Comparison of ENCODE assay signal across 22 cellular contexts in the genomic region with DNA sequence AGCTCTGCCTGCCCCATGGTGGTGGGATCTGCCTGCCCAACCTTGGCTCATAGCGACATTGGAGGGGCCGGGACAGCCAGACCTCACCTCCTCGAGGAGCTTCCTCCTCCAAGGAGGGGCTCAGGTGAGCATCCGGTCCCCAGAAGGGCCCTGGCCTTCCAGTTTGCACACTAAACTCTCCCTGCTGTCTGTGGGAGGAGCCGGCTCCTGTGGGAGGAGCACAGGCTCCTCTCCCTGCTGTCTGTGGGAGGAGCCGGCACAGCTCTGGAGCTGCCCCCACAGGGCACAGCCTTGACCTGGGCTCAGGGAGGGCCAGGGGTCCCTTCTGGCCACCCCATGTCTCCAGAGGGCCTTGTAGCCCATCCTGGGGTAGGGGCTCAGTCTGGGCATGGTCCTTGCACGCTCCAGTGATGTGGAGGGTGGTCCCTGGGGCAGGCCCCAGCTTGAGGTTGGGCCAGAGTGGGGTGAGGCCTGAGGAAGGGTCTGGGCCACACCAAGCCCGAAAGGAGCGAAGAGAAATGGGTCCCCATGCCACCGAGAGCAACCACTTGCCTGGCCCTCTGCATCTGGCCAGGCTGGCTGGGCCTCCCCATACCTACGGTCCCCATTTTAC.
DNase-seq lines count a peak whose midpoint lies in the region; ATAC-seq and TF ChIP-seq lines count a peak whose summit lies in the region.
"Had no signal": no experiment of that assay in that cellular context is flagged by ENCODE, and none has a peak within 500 bp of the region (broad histone marks: within the 10 kb centered on the region; RNA-seq: fewer than 3 reads in every experiment).

No MANE protein-coding gene starts in this region.

- intact Hi-C loops in Right ventricle myocardium inferior (cut with DNase I) (no loop called here), Right ventricle myocardium superior (cut with DNase I) (no loop called here), upper lobe of right lung (cut with DNase I) (no loop called here)

- H3K4me3 ChIP-seq in coronary artery (no peak overlapping the region), upper lobe of right lung (no peak overlapping the region)
- H3K4me3 ChIP-seq: adrenal gland, gastroesophageal sphincter, HAP-1, right lobe of liver, thyroid gland had no signal

- H3K27ac ChIP-seq in coronary artery (no peak overlapping the region), upper lobe of right lung (no peak overlapping the region)
- H3K27ac ChIP-seq: adrenal gland, gastroesophageal sphincter, parathyroid adenoma, right lobe of liver, thyroid gland had no signal

- H3K27me3 ChIP-seq in upper lobe of right lung = no peaks in the 10 kb centered on the region
- H3K27me3 ChIP-seq: adrenal gland, right lobe of liver, thyroid gland had no signal

- no peaks in the 10 kb centered on the region for H3K9me3 ChIP-seq in upper lobe of right lung
- H3K9me3 ChIP-seq: adrenal gland, gastroesophageal sphincter, HAP-1, right lobe of liver, thyroid gland had no signal

- peaks cover 15% of the 10 kb centered on the region for H3K4me1 ChIP-seq in upper lobe of right lung
- H3K4me1 ChIP-seq: HAP-1, parathyroid adenoma, right lobe of liver had no signal

- no peaks in the 10 kb centered on the region for H3K36me3 ChIP-seq in upper lobe of right lung
- H3K36me3 ChIP-seq: adrenal gland, gastroesophageal sphincter, HAP-1, right lobe of liver, thyroid gland had no signal

- in situ Hi-C loops in GM13977 (cut with MboI; ENCODE audit: low pct_unique_long_range_greater_than_20kb, low sequenced_read_pairs, unreplicated experiment) = no loop called here

- DNase-seq in Right ventricle myocardium inferior (ENCODE audit: missing footprints) = peak; percentile 13
- DNase-seq in Right ventricle myocardium superior = no peak
- peak; percentile 15 for DNase-seq in GM13977 (ENCODE audit: low spot score)
- DNase-seq in coronary artery (ENCODE audit: low spot score) = peak; percentile 58
- peak; percentile 55 for DNase-seq in upper lobe of right lung
- no peak for DNase-seq in GF-D8 (lab: John Stamatoyannopoulos, UW)
- no peak for DNase-seq in epidermal melanocyte (ENCODE audit: insufficient read length, low spot score)
- DNase-seq: activated CD4-positive, alpha-beta T cell treated with anti-CD3 and anti-CD28 coated beads, Interleukin-2, amount 10 ng/mL, durations not matched to agents 7 days and 5 days; activated gamma-delta T cell treated with Interleukin-2 at 50 U/mL for 16 hours; DMS153; hypothalamus; NCI-H1092 treated with DMSO at 0.1 percent for 48 hours; NCI-H1930; NCI-H748 treated with DMSO at 0.1 percent for 48 hours; nephron progenitor cell; stimulated activated naive CD4-positive, alpha-beta T cell treated with Interleukin-2 at 50 U/mL for 16 hours; thyroid gland had no signal

- ATAC-seq in Right ventricle myocardium inferior (no peak), Right ventricle myocardium superior (ENCODE audit: poor library complexity) (no peak), upper lobe of right lung (no peak)
- ATAC-seq: gastroesophageal sphincter, right lobe of liver had no signal

- no peak for TF ChIP-seq CTCF in GM13977 (IDR thresholded peaks at IDR 0.05; ENCODE audit: extremely low read depth, insufficient read depth, missing control alignments)
- TF ChIP-seq CTCF in coronary artery (IDR thresholded peaks at IDR 0.05) = no peak
- no peak for TF ChIP-seq CTCF in upper lobe of right lung (IDR thresholded peaks at IDR 0.05)

Comparison
In these comparisons a context has a peak if more than half of its experiments do, and no peak if none do; other contexts are left out.
1. DNase-seq: peak in Right ventricle myocardium inferior (single experiment), GM13977 (single experiment), coronary artery (single experiment) and upper lobe of right lung (single experiment); none in Right ventricle myocardium superior (single experiment), GF-D8 (single experiment) and epidermal melanocyte (single experiment).